Comparison of ENCODE assay signal across 8 cellular contexts in the genomic region with DNA sequence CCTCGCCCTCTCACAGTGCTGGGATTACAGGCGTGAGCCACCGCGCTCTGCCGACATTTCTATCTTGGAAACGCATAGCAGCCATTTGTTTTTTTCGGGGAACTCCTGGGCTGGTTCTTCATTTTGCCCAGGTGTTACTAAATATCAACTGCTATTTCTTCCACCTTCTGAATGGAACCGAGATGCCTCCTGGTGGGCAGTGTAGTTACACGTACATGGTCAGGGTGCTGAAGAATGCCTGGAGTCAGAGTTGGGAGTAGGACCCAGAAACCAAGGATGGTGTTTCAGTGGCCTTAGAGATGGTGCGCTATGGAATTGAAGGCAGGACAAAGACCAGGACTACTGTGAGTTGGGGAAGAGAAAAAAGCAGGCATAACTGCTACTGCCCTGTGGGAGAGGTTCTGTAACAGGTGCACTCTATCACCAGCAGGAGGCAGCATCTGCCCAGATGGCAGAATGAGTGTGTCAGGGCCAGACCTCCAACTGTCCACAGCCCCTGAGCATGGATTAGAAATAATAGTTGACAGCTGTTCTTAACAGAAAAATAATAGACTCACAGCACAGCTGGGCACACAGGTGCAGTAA.
DNase-seq lines count a peak whose midpoint lies in the region; ATAC-seq and TF ChIP-seq lines count a peak whose summit lies in the region.

No MANE protein-coding gene starts in this region.

- no peak overlapping the region for H3K27ac ChIP-seq in esophagus muscularis mucosa (replicated peaks in 1 of 4)

- H3K27me3 ChIP-seq in esophagus muscularis mucosa: no peaks in the 10 kb centered on the region

- no peaks in the 10 kb centered on the region for H3K4me1 ChIP-seq in esophagus muscularis mucosa

- DNase-seq in AG09319 (ENCODE audit: extremely low read depth, low read depth) (no peak), esophagus muscularis mucosa (ENCODE audit: extremely low spot score) (no peak), COLO829 (ENCODE audit: low spot score) (no peak), NCI-H187 (lab: John Stamatoyannopoulos, UW) (no peak)
- peak; percentile 47 for DNase-seq in stimulated activated CD4-positive, alpha-beta T cell treated with anti-CD3 and anti-CD28 coated beads, Interleukin-15, amount 100 ng/mL, for 24 hours

- H3K4me3 ChIP-seq in WI38 (ENCODE audit: low read depth, low read length) (no peak overlapping the region), esophagus muscularis mucosa (no peak overlapping the region)

- peak; percentile 88 for ATAC-seq in GM18867 (IDR thresholded peaks at IDR 0.05; ENCODE audit: unreplicated experiment)
- ATAC-seq in HG03520 (IDR thresholded peaks at IDR 0.05; ENCODE audit: unreplicated experiment): peak; percentile 78

- no peak for TF ChIP-seq POLR2A in esophagus muscularis mucosa (IDR thresholded peaks at IDR 0.05; ENCODE audit: low read depth)

- TF ChIP-seq CTCF in AG09319 (IDR thresholded peaks at IDR 0.05; ENCODE audit: low read depth, low read length): peak; percentile 7; the same call in 1 of the 2 replicates
- TF ChIP-seq CTCF in WI38 (IDR thresholded peaks at IDR 0.05; ENCODE audit: low read depth, low read length): 0 out of 2 replicates have a peak, but pooled peaks have one; percentile 13
- peak in 2 of 3 experiments; percentile 33 to 53 for TF ChIP-seq CTCF in esophagus muscularis mucosa (IDR thresholded peaks at IDR 0.05)

- no peaks in the 10 kb centered on the region for H3K9me3 ChIP-seq in esophagus muscularis mucosa

- no peak for TF ChIP-seq EP300 in esophagus muscularis mucosa (IDR thresholded peaks at IDR 0.05)

- intact Hi-C loops in esophagus muscularis mucosa (cut with DNase I): no loop called here

- 77% methylated on average over 10 of the region's 10 CpGs for WGBS in esophagus muscularis mucosa

- H3K36me3 ChIP-seq in esophagus muscularis mucosa: no peaks in the 10 kb centered on the region
